15 cellular contexts compared by ENCODE assay signal in genomic region chrX:40304115-40304514, GRCh38.
A peak's percentile ranks its signal among the peaks of the same experiment; 100 is the strongest.
DNase-seq lines count a peak whose midpoint lies in the region; ATAC-seq and TF ChIP-seq lines count a peak whose summit lies in the region.
"Had no signal": no experiment of that assay in that cellular context is flagged by ENCODE, and none has a peak within 500 bp of the region (broad histone marks: within the 10 kb centered on the region; RNA-seq: fewer than 3 reads in every experiment).

No MANE protein-coding gene starts in this region.

- H3T11ph ChIP-seq in H9 (ENCODE audit: low read length) = no peak overlapping the region

- H3K27me3 ChIP-seq in BLaER1 (no peaks in the 10 kb centered on the region), H9 (ENCODE audit: insufficient read depth, low read length) (no peaks in the 10 kb centered on the region), WERI-Rb-1 (ENCODE audit: insufficient read depth, low read depth, severe bottlenecking) (peaks cover 2% of the 10 kb centered on the region), mesenchymal stem cell (ENCODE audit: control insufficient read depth in 1 of 2, insufficient read depth in 1 of 2, low read length in 2 of 2) (peaks cover 0 to 57% of the 10 kb centered on the region in 2 experiments)
- H3K27me3 ChIP-seq: SJCRH30 had no signal

- H3K4me1 ChIP-seq in BLaER1 (peaks cover 24% of the 10 kb centered on the region), H9 (ENCODE audit: insufficient read depth, low read length) (0 out of 2 replicates have a peak, but pooled peaks cover 3% of the 10 kb centered on the region), mesenchymal stem cell (ENCODE audit: control insufficient read depth, insufficient read depth, low read depth, low read length) (no peaks in the 10 kb centered on the region)
- H3K4me1 ChIP-seq: SJCRH30 had no signal

- H2BK15ac ChIP-seq in H9 (ENCODE audit: low read depth, low read length) (no peak overlapping the region), mesenchymal stem cell (ENCODE audit: low read depth, poor library complexity, severe bottlenecking) (no peak overlapping the region)

- H3K23me2 ChIP-seq in H9 (ENCODE audit: insufficient read length, low read depth, low read length, poor library complexity, severe bottlenecking) = peaks cover 2% of the 10 kb centered on the region

- H2AFZ ChIP-seq in H9 (ENCODE audit: low read length) (no peak overlapping the region), mesenchymal stem cell (ENCODE audit: low read depth, low read length) (no peak overlapping the region)
- H2AFZ ChIP-seq: PC-9 had no signal

- no peak overlapping the region for H4K5ac ChIP-seq in H9 (ENCODE audit: insufficient read length, low read depth, low read length)

- H4K20me1 ChIP-seq in BLaER1 (no peaks in the 10 kb centered on the region), H9 (ENCODE audit: control insufficient read depth, insufficient read depth, insufficient read length) (no peaks in the 10 kb centered on the region)

- H3K4me1 Mint-ChIP-seq in H9 = peaks cover 9 to 19% of the 10 kb centered on the region in 2 experiments; a peak in 3 of 4 replicates

- no peak overlapping the region for H3K4me3 Mint-ChIP-seq in H9
- H3K4me3 Mint-ChIP-seq: CD4-positive, CD25-positive, alpha-beta regulatory T cell had no signal

- H3K36me3 ChIP-seq in BLaER1 (no peaks in the 10 kb centered on the region), WERI-Rb-1 (no peaks in the 10 kb centered on the region), mesenchymal stem cell (ENCODE audit: control insufficient read depth in 1 of 2, insufficient read depth in 2 of 2, low read depth in 1 of 2, low read length in 2 of 2) (no peaks in the 10 kb centered on the region)
- H3K36me3 ChIP-seq: SJCRH30 had no signal

- H3K9ac ChIP-seq in BLaER1 (no peak overlapping the region), H9 (ENCODE audit: extremely low read depth, insufficient read length, low read length) (no peak overlapping the region), mesenchymal stem cell (ENCODE audit: low read length) (no peak overlapping the region)

- H4K8ac ChIP-seq in H9 (replicated peaks; ENCODE audit: insufficient read length, low read depth, low read length) (no peak overlapping the region), mesenchymal stem cell (ENCODE audit: low read length) (no peak overlapping the region)

- H2BK20ac ChIP-seq in H9 (ENCODE audit: low read depth, low read length, poor library complexity, severe bottlenecking) = no peak overlapping the region

- WGBS in H9 (ENCODE audit: extremely low coverage, insufficient read length, low lambda C conversion rate) = no CpG with 5 or more reads among the region's 2 CpGs
- WGBS in mesenchymal stem cell = 59% methylated on average over 2 of the region's 2 CpGs

- H3K18ac ChIP-seq in H9 (ENCODE audit: insufficient read length, low read depth, low read length) (no peak overlapping the region), mesenchymal stem cell (ENCODE audit: low read depth in 1 of 2, low read length in 2 of 2) (no peak overlapping the region)

- H3K4me3 ChIP-seq in BLaER1 (no peak overlapping the region), WERI-Rb-1 (ENCODE audit: low read depth, low read length) (no peak overlapping the region), mesenchymal stem cell (ENCODE audit: insufficient read depth in 1 of 2, low read depth in 1 of 2, low read length in 2 of 2) (no peak overlapping the region)
- H3K4me3 ChIP-seq: PC-9, SJCRH30 had no signal

- ATAC-seq in GM21825 (IDR thresholded peaks at IDR 0.05; ENCODE audit: unreplicated experiment) (no peak), HG03571 (IDR thresholded peaks at IDR 0.05; ENCODE audit: unreplicated experiment) (no peak), sciatic nerve (no peak)

- H4K91ac ChIP-seq in H9 (ENCODE audit: insufficient read length, low read depth, low read length) = no peak overlapping the region
- no peak overlapping the region for H4K91ac ChIP-seq in mesenchymal stem cell (ENCODE audit: low read length)

- no peak overlapping the region for H3K14ac ChIP-seq in H9 (ENCODE audit: insufficient read depth, low read length)
- H3K14ac ChIP-seq in mesenchymal stem cell (ENCODE audit: low read length in 2 of 2) = no peak overlapping the region

- no peaks in the 10 kb centered on the region for H3K79me2 ChIP-seq in H9 (ENCODE audit: insufficient read depth, low read length)

- H2AK5ac ChIP-seq in H9 (ENCODE audit: insufficient read length, low read length) = no peak overlapping the region
- H2AK5ac ChIP-seq in mesenchymal stem cell (ENCODE audit: low read length, severe bottlenecking) = no peak overlapping the region

- H3K9me3 ChIP-seq in BLaER1 (peaks cover 7% of the 10 kb centered on the region; the same call in 1 of the 2 replicates), H9 (ENCODE audit: control insufficient read depth, low read depth, low read length) (no peaks in the 10 kb centered on the region), WERI-Rb-1 (ENCODE audit: severe bottlenecking) (peaks cover 10% of the 10 kb centered on the region), mesenchymal stem cell (ENCODE audit: control insufficient read depth, low read length) (peaks cover 10% of the 10 kb centered on the region)
- H3K9me3 ChIP-seq: SJCRH30 had no signal

- no peak overlapping the region for H3K23ac ChIP-seq in H9 (ENCODE audit: insufficient read length, low read depth, low read length)
- H3K23ac ChIP-seq in mesenchymal stem cell (ENCODE audit: low read length in 2 of 2) = no peak overlapping the region

- intact Hi-C loops in sciatic nerve (cut with DNase I) = no loop called here

- H3K27ac ChIP-seq in BLaER1 (peak overlapping the region; percentile 11; the same call in 1 of the 2 replicates), H9 (ENCODE audit: insufficient read length, low read depth, low read length) (no peak overlapping the region), WERI-Rb-1 (no peak overlapping the region), mesenchymal stem cell (ENCODE audit: low read length, poor library complexity, severe bottlenecking) (no peak overlapping the region)
- H3K27ac ChIP-seq: PC-9, SJCRH30 had no signal

- no peaks in the 10 kb centered on the region for H3K79me1 ChIP-seq in H9 (ENCODE audit: insufficient read depth, low read depth, low read length, poor library complexity, severe bottlenecking)
- no peaks in the 10 kb centered on the region for H3K79me1 ChIP-seq in mesenchymal stem cell (replicated peaks; ENCODE audit: low read length, poor library complexity, severe bottlenecking)

- DNase-seq in H9 (no peak), WERI-Rb-1 (no peak), mesenteric fat pad (ENCODE audit: low spot score) (peak; percentile 41), mesenchymal stem cell (no peak), sciatic nerve (ENCODE audit: low spot score) (no peak)
- DNase-seq: CD4-positive, CD25-positive, alpha-beta regulatory T cell; DMS79 treated with DMSO at 0.1 percent for 48 hours; IMR-90; NCI-H187; NCI-H226; PC-9; SJCRH30 had no signal

- H3K4ac ChIP-seq in H9 (ENCODE audit: low read depth, low read length) (no peak overlapping the region), mesenchymal stem cell (ENCODE audit: low read depth in 1 of 2, low read length in 2 of 2) (no peak overlapping the region)

- H3K27me3 Mint-ChIP-seq in H9 (ENCODE audit: low read depth) = peaks cover 19% of the 10 kb centered on the region
- H3K27me3 Mint-ChIP-seq: CD4-positive, CD25-positive, alpha-beta regulatory T cell had no signal

- H2BK12ac ChIP-seq in H9 (ENCODE audit: insufficient read length, low read depth, low read length) (no peak overlapping the region), mesenchymal stem cell (ENCODE audit: low read length in 2 of 2) (no peak overlapping the region)

- H2BK5ac ChIP-seq in H9 (ENCODE audit: insufficient read length, low read length) (no peak overlapping the region), mesenchymal stem cell (ENCODE audit: low read depth, low read length, poor library complexity, severe bottlenecking) (no peak overlapping the region)

- H3K27ac Mint-ChIP-seq in H9 = no peak overlapping the region
- H3K27ac Mint-ChIP-seq: CD4-positive, CD25-positive, alpha-beta regulatory T cell had no signal

- H2BK120ac ChIP-seq in H9 (ENCODE audit: low read depth, low read length, poor library complexity, severe bottlenecking) (no peak overlapping the region), mesenchymal stem cell (ENCODE audit: low read depth, low read length) (no peak overlapping the region)

- peaks cover 72 to 85% of the 10 kb centered on the region in 2 experiments for H3K9me3 Mint-ChIP-seq in H9

- H3K56ac ChIP-seq in H9 (ENCODE audit: insufficient read length, low read depth, low read length) = no peak overlapping the region

- TF ChIP-seq CTCF in H9 (conservative IDR thresholded peaks at IDR 0.05) = 0 out of 3 replicates have a peak, but pooled peaks have one; percentile 26
- 0 out of 2 replicates have a peak, but pooled peaks have one; percentile 24 for TF ChIP-seq CTCF in WERI-Rb-1 (IDR thresholded peaks at IDR 0.05; ENCODE audit: low read depth, low read length)

- H3K36me3 Mint-ChIP-seq in H9 (ENCODE audit: insufficient read depth in 1 of 3, low read depth in 3 of 3) = peaks cover 0 to 12% (median 8%) of the 10 kb centered on the region in 3 experiments; a peak in 3 of 7 replicates
- H3K36me3 Mint-ChIP-seq: CD4-positive, CD25-positive, alpha-beta regulatory T cell had no signal

- peak overlapping the region; percentile 61 for H3K4me2 ChIP-seq in BLaER1
- no peak overlapping the region for H3K4me2 ChIP-seq in H9 (ENCODE audit: insufficient read depth, insufficient read length, low read length)
- H3K4me2 ChIP-seq in mesenchymal stem cell (ENCODE audit: low read length, poor library complexity, severe bottlenecking) = no peak overlapping the region
- H3K4me2 ChIP-seq: PC-9 had no signal
